Comparison of ENCODE assay signal across 21 cellular contexts in genomic region chr16:65281636-65282035, GRCh38.
DNase-seq lines count a peak whose midpoint lies in the region; ATAC-seq and TF ChIP-seq lines count a peak whose summit lies in the region.
"Had no signal": no experiment of that assay in that cellular context is flagged by ENCODE, and none has a peak within 500 bp of the region (broad histone marks: within the 10 kb centered on the region; RNA-seq: fewer than 3 reads in every experiment).

No MANE protein-coding gene starts in this region.

- H4K8ac ChIP-seq in neuronal stem cell (ENCODE audit: low read depth, low read length) = no peak overlapping the region

- CTCF ChIA-PET in WTC11 (lab: Charles Lee) = no interaction called here

- no peaks in the 10 kb centered on the region for H3K36me3 ChIP-seq in neuronal stem cell (replicated peaks in 1 of 2; ENCODE audit: control insufficient read depth in 2 of 2, insufficient read depth in 2 of 2, low read length in 2 of 2)
- H3K36me3 ChIP-seq: BE2C had no signal

- no peaks in the 10 kb centered on the region for H3K36me3 Mint-ChIP-seq in WTC11
- H3K36me3 Mint-ChIP-seq: CD4-positive, CD25-positive, alpha-beta regulatory T cell had no signal

- TF ChIP-seq CTCF in WTC11 (IDR thresholded peaks at IDR 0.05) (no peak), dorsolateral prefrontal cortex (IDR thresholded peaks at IDR 0.05 in 54 of 56, conservative IDR thresholded peaks at IDR 0.05 in 2 of 56; ENCODE audit: low read depth in 1 of 56, partially characterized antibody in 56 of 56) (no peak)

- H3K4me1 ChIP-seq in neuronal stem cell (ENCODE audit: control insufficient read depth in 2 of 2, insufficient read depth in 1 of 2, low read depth in 1 of 2, low read length in 2 of 2) = peaks cover 0 to 21% of the 10 kb centered on the region in 2 donors
- H3K4me1 ChIP-seq: BE2C had no signal

- H3K4me3 ChIP-seq in neuronal stem cell (ENCODE audit: low read length in 2 of 2) (no peak overlapping the region), dorsolateral prefrontal cortex (no peak overlapping the region)
- H3K4me3 ChIP-seq: GM12878, PC-9 had no signal

- H3K4me1 Mint-ChIP-seq in WTC11 = peaks cover 69% of the 10 kb centered on the region
- H3K4me1 Mint-ChIP-seq: CD4-positive, CD25-positive, alpha-beta regulatory T cell had no signal

- H2AFZ ChIP-seq in neuronal stem cell (ENCODE audit: low read length) = no peak overlapping the region
- H2AFZ ChIP-seq: PC-9 had no signal

- ATAC-seq in WTC11 (peak; percentile 65), GM21528 (IDR thresholded peaks at IDR 0.05; ENCODE audit: low FRiP score, unreplicated experiment) (no peak)
- ATAC-seq: GM12878 had no signal

- DNase-seq in ELF-1 (ENCODE audit: low read depth, low spot score) (peak; percentile 81), WTC11 (ENCODE audit: low spot score) (peak; percentile 39), islet precursor cell (peak; percentile 80), neuronal stem cell (ENCODE audit: low spot score) (peak; percentile 48), dorsolateral prefrontal cortex (no peak), germinal center (ENCODE audit: low spot score) (no peak)
- DNase-seq: BE2C; CD4-positive, CD25-positive, alpha-beta regulatory T cell; COR-L47; DMS 273 treated with DMSO at 0.1 percent for 48 hours; GF-D8; KG1; NCI-H1417 treated with DMSO at 0.1 percent for 48 hours; NCI-H187 treated with DMSO at 0.1 percent for 48 hours; NCI-H2171; NCI-H526; PC-9; SIG-M5 had no signal

- H2BK15ac ChIP-seq in neuronal stem cell (ENCODE audit: low read length) = no peak overlapping the region

- H3K4me3 Mint-ChIP-seq in WTC11 = peak overlapping the region; percentile 8; the same call in 1 of the 2 replicates
- H3K4me3 Mint-ChIP-seq: CD4-positive, CD25-positive, alpha-beta regulatory T cell had no signal

- no peak overlapping the region for H2BK12ac ChIP-seq in neuronal stem cell (ENCODE audit: low read length)

- H3K27me3 Mint-ChIP-seq in WTC11 (ENCODE audit: low read depth) = peaks cover 3% of the 10 kb centered on the region; the same call in 1 of the 2 replicates
- H3K27me3 Mint-ChIP-seq: CD4-positive, CD25-positive, alpha-beta regulatory T cell had no signal

- no peak overlapping the region for H2AK5ac ChIP-seq in neuronal stem cell (ENCODE audit: low read depth, low read length)

- intact Hi-C loops in dorsolateral prefrontal cortex (cut with DNase I) = no loop called here

- no peak overlapping the region for H3K23ac ChIP-seq in neuronal stem cell (ENCODE audit: low read depth, low read length, poor library complexity)

- POLR2A ChIA-PET in WTC11 (lab: Charles Lee) = no interaction called here

- peak overlapping the region; percentile 38 for H3K27ac Mint-ChIP-seq in WTC11
- H3K27ac Mint-ChIP-seq: CD4-positive, CD25-positive, alpha-beta regulatory T cell had no signal

- no peak overlapping the region for H2BK120ac ChIP-seq in neuronal stem cell (ENCODE audit: low read depth, low read length)

- no peak overlapping the region for H3K14ac ChIP-seq in neuronal stem cell (ENCODE audit: low read length)

- H2BK5ac ChIP-seq in neuronal stem cell (ENCODE audit: low read length) = no peak overlapping the region

- H3K27ac ChIP-seq in neuronal stem cell (replicated peaks; ENCODE audit: low read length) (no peak overlapping the region), dorsolateral prefrontal cortex (no peak overlapping the region)
- H3K27ac ChIP-seq: PC-9, RWPE1 had no signal

- H3K27me3 ChIP-seq in neuronal stem cell (ENCODE audit: control insufficient read depth in 3 of 3, insufficient read depth in 3 of 3, low read depth in 1 of 3, low read length in 3 of 3) (no peaks in the 10 kb centered on the region), dorsolateral prefrontal cortex (peaks cover 0 to 8% (median 0%) of the 10 kb centered on the region in 45 donors)
- H3K27me3 ChIP-seq: BE2C had no signal

- H3K18ac ChIP-seq in neuronal stem cell (ENCODE audit: low read length) = no peak overlapping the region

- no peak overlapping the region for H3K4ac ChIP-seq in neuronal stem cell (ENCODE audit: low read length)

- no peak overlapping the region for H4K91ac ChIP-seq in neuronal stem cell (ENCODE audit: low read depth, low read length, poor library complexity)

- no peaks in the 10 kb centered on the region for H3K79me1 ChIP-seq in neuronal stem cell (ENCODE audit: low read depth, low read length)

- peak overlapping the region; percentile 12 for H3K4me2 ChIP-seq in neuronal stem cell (ENCODE audit: insufficient read depth, low read length, poor library complexity, severe bottlenecking)
- H3K4me2 ChIP-seq: PC-9 had no signal

- H3K9me3 ChIP-seq in neuronal stem cell (replicated peaks in 1 of 2; ENCODE audit: control insufficient read depth in 2 of 2, insufficient read depth in 1 of 2, low read depth in 1 of 2, low read length in 2 of 2) = no peaks in the 10 kb centered on the region
- H3K9me3 ChIP-seq: BE2C had no signal

- H3K9me3 Mint-ChIP-seq in WTC11 = no peaks in the 10 kb centered on the region

- H3K9ac ChIP-seq in neuronal stem cell (ENCODE audit: low read depth, low read length, poor library complexity) = no peak overlapping the region

- no CpG with 5 or more reads among the region's 4 CpGs for WGBS in neuronal stem cell (ENCODE audit: extremely low coverage in 2 of 2, insufficient read length in 2 of 2, insufficient replicate concordance in 1 of 2), 2 donors

TF ChIP-seq in WTC11, 78 proteins besides CTCF, POLR2A, EP300 and RAD21 (continues in another document):
- TF ChIP-seq ATF2 (CRISPR knock-in tag; IDR thresholded peaks at IDR 0.05; ENCODE audit: borderline replicate concordance, low read depth) (no peak), TCF7 (CRISPR knock-in tag; IDR thresholded peaks at IDR 0.05; ENCODE audit: low read depth) (no peak), ZNF121 (CRISPR knock-in tag; IDR thresholded peaks at IDR 0.05) (no peak), ZNF396 (CRISPR knock-in tag; IDR thresholded peaks at IDR 0.05; ENCODE audit: borderline replicate concordance) (no peak), RORB (CRISPR knock-in tag; IDR thresholded peaks at IDR 0.05) (no peak), CDX4 (CRISPR knock-in tag; IDR thresholded peaks at IDR 0.05; ENCODE audit: borderline replicate concordance) (no peak), SMAD4 (CRISPR knock-in tag; IDR thresholded peaks at IDR 0.05) (no peak), ZNF317 (CRISPR knock-in tag; IDR thresholded peaks at IDR 0.05; ENCODE audit: borderline replicate concordance, low read depth) (no peak), CREM (CRISPR knock-in tag; IDR thresholded peaks at IDR 0.05) (no peak), TEAD4 (CRISPR knock-in tag; IDR thresholded peaks at IDR 0.05) (no peak), PRDM15 (CRISPR knock-in tag; IDR thresholded peaks at IDR 0.05) (no peak)

Comparison
In these comparisons a context has a peak if more than half of its experiments do, and no peak if none do; other contexts are left out.
1. DNase-seq: peak in ELF-1 (single experiment), WTC11 (single experiment), islet precursor cell (single experiment) and neuronal stem cell (single experiment); none in dorsolateral prefrontal cortex (0 of 10) and germinal center (single experiment).